In the genomic region with DNA sequence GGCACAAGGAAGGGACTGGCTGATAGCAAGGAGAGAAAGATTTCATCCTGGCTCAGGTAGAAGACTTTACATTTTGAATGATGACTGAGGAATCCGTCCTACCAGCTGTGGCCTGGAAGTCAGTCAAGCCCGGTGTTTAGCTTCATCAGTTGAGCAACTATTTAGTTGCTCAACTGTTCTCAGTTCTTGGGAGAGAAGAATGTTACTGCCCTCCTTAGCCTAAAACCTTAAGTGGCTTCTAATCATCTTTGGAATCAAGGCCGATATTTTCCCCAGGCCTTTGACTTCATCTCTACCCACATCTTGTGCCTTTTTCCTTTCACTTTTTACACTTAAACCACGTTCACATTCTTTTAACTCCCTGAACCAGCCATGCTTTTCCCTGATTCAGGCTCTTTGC, we compare ENCODE assay signal across 18 cellular contexts. TPM values are rescaled to one million over a fixed set of nuclear protein-coding genes. Genes with fewer than 3 reads are reported as not detected.
DNase-seq lines count a peak whose midpoint lies in the region; ATAC-seq lines count a peak whose summit lies in the region.
"Had no signal": no experiment of that assay in that cellular context is flagged by ENCODE, and none has a peak within 500 bp of the region (broad histone marks: within the 10 kb centered on the region; RNA-seq: fewer than 3 reads in every experiment).

No MANE protein-coding gene starts in this region.

- no peaks in the 10 kb centered on the region for H4K20me1 ChIP-seq in Karpas-422 (ENCODE audit: insufficient read depth, low read depth, low read length)

- no peak overlapping the region for H3K27ac ChIP-seq in Karpas-422 (ENCODE audit: low read length)
- H3K27ac ChIP-seq: dorsolateral prefrontal cortex had no signal

- H3K79me2 ChIP-seq in Karpas-422 (ENCODE audit: low read length): no peaks in the 10 kb centered on the region

- H3K27me3 ChIP-seq in Karpas-422 (ENCODE audit: low read length): no peaks in the 10 kb centered on the region
- H3K27me3 ChIP-seq: dorsolateral prefrontal cortex had no signal

- no peaks in the 10 kb centered on the region for H3K36me3 ChIP-seq in Karpas-422 (ENCODE audit: insufficient read depth, low read length)

- no peaks in the 10 kb centered on the region for H3K9me3 ChIP-seq in Karpas-422 (ENCODE audit: low read length)

- H2AFZ ChIP-seq in Karpas-422 (ENCODE audit: low read length): peak overlapping the region; percentile 26; the same call in 1 of the 2 replicates

- H3K9ac ChIP-seq in Karpas-422 (ENCODE audit: low read length): no peak overlapping the region

- H3K4me3 ChIP-seq in Karpas-422 (ENCODE audit: low read length): no peak overlapping the region
- H3K4me3 ChIP-seq: dorsolateral prefrontal cortex had no signal

- no peaks in the 10 kb centered on the region for H3K9me2 ChIP-seq in Karpas-422 (replicated peaks; ENCODE audit: insufficient read depth, low read length)

- ATAC-seq in GM19023 (IDR thresholded peaks at IDR 0.05; ENCODE audit: unreplicated experiment): no peak

- H3K4me1 ChIP-seq in Karpas-422 (ENCODE audit: low read length): peaks cover 7% of the 10 kb centered on the region

- peak overlapping the region; percentile 44 for H3K4me2 ChIP-seq in Karpas-422 (ENCODE audit: low read depth, low read length, poor library complexity, severe bottlenecking)

- DNase-seq in AG20443 (ENCODE audit: low spot score) (peak; percentile 65), Karpas-422 (no peak), amniotic epithelial cell (ENCODE audit: low read depth) (peak; percentile 94), islet precursor cell (peak; percentile 56), amniotic stem cell (lab: John Stamatoyannopoulos, UW) (no peak), NAMALWA (ENCODE audit: low spot score) (no peak), HUDEP-2 (lab: John Stamatoyannopoulos, UW; ENCODE audit: unreplicated experiment in 76 of 76) (no peak)
- DNase-seq: activated CD8-positive, alpha-beta memory T cell treated with anti-CD3 and anti-CD28 coated beads, Interleukin-2, amount 50 U/mL, for 48 hours; activated naive CD8-positive, alpha-beta T cell treated with anti-CD3 and anti-CD28 coated beads for 36 hours; C1 segment of cervical spinal cord; dorsolateral prefrontal cortex; kidney glomerular epithelial cell; NCI-H1417; NCI-H524 treated with DMSO at 0.1 percent for 48 hours; retina; stimulated activated CD4-positive, alpha-beta T cell treated with anti-CD3 and anti-CD28 coated beads, Interleukin-4, amount 100 ng/mL, for 4 hours; stimulated activated naive CD4-positive, alpha-beta T cell had no signal

RNA-seq across cellular contexts. Expression of a gene that starts 17.3 kb away (rescaled TPM):
- 55.6 and 97.9 TPM in 2 replicates for total RNA-seq in Karpas-422 (2014; rRNA removed; shearing (Covaris generic); ENCODE audit: low replicate concordance)

Comparison
In these comparisons a context has a peak if more than half of its experiments do, and no peak if none do; other contexts are left out.
1. DNase-seq: peak in AG20443 (single experiment), amniotic epithelial cell (single experiment) and islet precursor cell (single experiment); none in Karpas-422 (single experiment), amniotic stem cell (single experiment), NAMALWA (single experiment) and HUDEP-2 (0 of 76).